In the genomic region with DNA sequence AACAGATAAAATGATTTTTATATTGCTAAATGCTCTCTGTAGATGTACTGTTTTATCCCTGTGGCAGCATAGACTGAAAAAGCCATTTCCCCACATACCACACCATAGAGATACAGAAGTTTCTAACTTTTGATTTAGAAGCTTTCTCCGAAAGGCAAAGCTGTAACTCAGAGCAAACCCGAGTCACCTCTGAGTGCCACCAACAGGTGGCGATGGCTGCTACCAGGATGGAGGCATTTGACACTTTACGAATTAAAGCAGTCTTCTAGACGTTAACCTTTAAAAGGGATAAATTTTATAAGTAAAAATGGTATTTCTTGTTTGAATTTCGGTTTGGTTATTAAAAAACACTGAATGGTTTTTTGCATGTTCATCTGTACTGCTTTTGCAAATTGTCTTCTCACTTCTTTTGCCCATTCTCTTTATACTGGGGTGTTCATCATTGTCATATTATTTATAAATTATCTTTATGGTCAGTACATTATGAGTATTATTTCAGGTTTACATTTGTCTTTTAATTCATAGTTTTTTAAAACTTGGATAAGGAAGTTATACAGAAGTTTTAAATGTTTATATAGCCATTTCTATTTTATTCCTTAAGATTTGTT, we compare ENCODE assay signal across 8 cellular contexts.
DNase-seq lines count a peak whose midpoint lies in the region; ATAC-seq lines count a peak whose summit lies in the region.

No MANE protein-coding gene starts in this region.

- CTCF ChIA-PET in activated CD4-positive, alpha-beta memory T cell treated with anti-CD3 and anti-CD28 coated beads, Interleukin-2, amount 10 ng/mL, durations not matched to agents 7 days and 5 days (lab: Charles Lee), result interaction anchor here (1.5 kb wide), 1 partner anchor 895 kb away, joined by 3 read pairs; no protein-coding TSS in a partner anchor

- H3K9me3 Mint-ChIP-seq in activated CD4-positive, alpha-beta memory T cell treated with anti-CD3 and anti-CD28 coated beads, Interleukin-2, amount 10 ng/mL, durations not matched to agents 7 days and 5 days, result no peaks in the 10 kb centered on the region

- ATAC-seq in GM21390 (IDR thresholded peaks at IDR 0.05; ENCODE audit: unreplicated experiment) (peak; percentile 78), left cardiac atrium (peak; percentile 44 to 54), HG03108 (IDR thresholded peaks at IDR 0.05; ENCODE audit: unreplicated experiment) (no peak)

- POLR2A ChIA-PET in activated CD4-positive, alpha-beta memory T cell treated with anti-CD3 and anti-CD28 coated beads, Interleukin-2, amount 10 ng/mL, durations not matched to agents 7 days and 5 days (lab: Charles Lee), result no interaction called here

- H3K9me3 ChIP-seq in MG63, result no peaks in the 10 kb centered on the region

- H3K36me3 Mint-ChIP-seq in activated CD4-positive, alpha-beta memory T cell treated with anti-CD3 and anti-CD28 coated beads, Interleukin-2, amount 10 ng/mL, durations not matched to agents 7 days and 5 days (ENCODE audit: low read depth), result no peaks in the 10 kb centered on the region

- no peaks in the 10 kb centered on the region for H3K27me3 ChIP-seq in MG63

- intact Hi-C loops in left cardiac atrium (cut with DNase I), result no loop called here

- H3K4me3 ChIP-seq in MG63, result no peak overlapping the region

- DNase-seq in NCI-H2196 (lab: John Stamatoyannopoulos, UW; ENCODE audit: unreplicated experiment) (peak; percentile 19), NCI-H2196 treated with DMSO at 0.1 percent for 48 hours (lab: John Stamatoyannopoulos, UW; ENCODE audit: unreplicated experiment) (no peak), MG63 (peak; percentile 38), left cardiac atrium (peak; percentile 52), stromal cell of bone marrow (ENCODE audit: low read depth) (peak; percentile 45)
- peak; percentile 18 for DNase-seq in activated CD4-positive, alpha-beta memory T cell treated with anti-CD3 and anti-CD28 coated beads, Interleukin-2, amount 10 ng/mL, durations not matched to agents 7 days and 5 days

- no peak overlapping the region for H3K4me3 Mint-ChIP-seq in activated CD4-positive, alpha-beta memory T cell treated with anti-CD3 and anti-CD28 coated beads, Interleukin-2, amount 10 ng/mL, durations not matched to agents 7 days and 5 days

- no peaks in the 10 kb centered on the region for H3K27me3 Mint-ChIP-seq in activated CD4-positive, alpha-beta memory T cell treated with anti-CD3 and anti-CD28 coated beads, Interleukin-2, amount 10 ng/mL, durations not matched to agents 7 days and 5 days

- H3K4me1 Mint-ChIP-seq in activated CD4-positive, alpha-beta memory T cell treated with anti-CD3 and anti-CD28 coated beads, Interleukin-2, amount 10 ng/mL, durations not matched to agents 7 days and 5 days, result no peaks in the 10 kb centered on the region

- no peak overlapping the region for H3K27ac Mint-ChIP-seq in activated CD4-positive, alpha-beta memory T cell treated with anti-CD3 and anti-CD28 coated beads, Interleukin-2, amount 10 ng/mL, durations not matched to agents 7 days and 5 days

- no peaks in the 10 kb centered on the region for H3K36me3 ChIP-seq in MG63
